8 cellular contexts compared by ENCODE assay signal in the genomic region with DNA sequence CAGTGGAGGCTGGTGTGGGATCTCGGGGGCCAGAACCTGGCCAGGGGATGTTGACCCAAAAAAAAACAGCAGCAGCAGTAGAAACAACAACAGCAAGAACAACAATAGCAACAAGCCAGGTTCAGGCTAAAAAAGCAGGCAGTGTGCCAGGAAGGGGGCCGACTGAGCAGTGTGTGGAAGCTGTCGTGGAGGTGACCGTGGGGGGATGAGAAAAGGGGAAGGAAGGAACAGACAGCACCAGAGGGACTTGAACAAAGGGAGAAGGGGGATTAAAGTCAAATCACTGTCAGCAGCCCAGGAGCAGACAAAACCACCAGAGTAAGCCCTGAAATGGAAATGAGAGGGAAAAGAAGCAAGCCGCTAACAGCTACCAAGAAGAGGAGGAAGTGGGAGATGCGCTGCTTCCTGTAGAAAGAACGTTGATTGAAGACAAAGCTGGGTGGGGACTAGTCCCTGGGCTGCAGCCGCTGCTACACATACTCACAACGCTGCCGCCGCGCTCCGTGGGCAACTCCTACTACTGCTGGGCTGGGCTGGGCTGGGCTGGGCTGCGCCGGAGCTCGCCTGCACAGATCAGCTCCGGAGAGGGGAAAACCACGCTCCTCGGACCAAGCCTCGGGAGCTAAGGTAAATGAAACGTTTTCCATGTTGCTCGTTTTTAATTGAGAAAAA. TPM values are rescaled to one million over a fixed set of nuclear protein-coding genes. Genes with fewer than 3 reads are reported as not detected.
DNase-seq lines count a peak whose midpoint lies in the region; ATAC-seq and TF ChIP-seq lines count a peak whose summit lies in the region.

A gene (plus strand): TSS at position 449 of the 672 bp plus-strand sequence. CDS start 90,067 bp downstream, outside the sequence.

- peaks cover 44% of the 10 kb centered on the region for H3K4me1 Mint-ChIP-seq in activated CD8-positive, alpha-beta T cell treated with anti-CD3 and anti-CD28 coated beads for 36 hours (ENCODE audit: low read depth)

- peak; percentile 85 for DNase-seq in AG20443 (ENCODE audit: low spot score)
- peak; percentile 50 for DNase-seq in GM19240 (ENCODE audit: insufficient read length, low spot score)
- DNase-seq in NCI-H82 treated with DMSO at 0.1 percent for 48 hours (lab: John Stamatoyannopoulos, UW; ENCODE audit: unreplicated experiment) = peak; percentile 50
- peak; percentile 91 for DNase-seq in activated CD8-positive, alpha-beta T cell treated with anti-CD3 and anti-CD28 coated beads for 36 hours
- DNase-seq in effector CD4-positive, alpha-beta T cell = peak; percentile 76
- peak; percentile 63 to 72 for DNase-seq in lung microvascular endothelial cell (ENCODE audit: low read depth in 2 of 2)
- DNase-seq in stimulated activated CD4-positive, alpha-beta T cell treated with anti-CD3 and anti-CD28 coated beads, TNF-alpha, amount 100 ng/mL, for 4 hours (ENCODE audit: low read depth in 3 of 3) = peak; percentile 42 to 60 (median 50)

- peaks cover 37% of the 10 kb centered on the region for H3K36me3 Mint-ChIP-seq in activated CD8-positive, alpha-beta T cell treated with anti-CD3 and anti-CD28 coated beads for 36 hours (ENCODE audit: low read depth)

- intact Hi-C loops in activated CD8-positive, alpha-beta T cell treated with anti-CD3 and anti-CD28 coated beads for 36 hours (cut with micrococcal nuclease) = loop anchor here (2.0 kb wide), 1 partner anchor 13 kb away; no protein-coding TSS in a partner anchor

- peak; percentile 79 for ATAC-seq in HG03439 (IDR thresholded peaks at IDR 0.05; ENCODE audit: unreplicated experiment)
- peak; percentile 95 for ATAC-seq in activated CD8-positive, alpha-beta T cell treated with anti-CD3 and anti-CD28 coated beads for 36 hours

- POLR2A ChIA-PET in activated CD8-positive, alpha-beta T cell treated with anti-CD3 and anti-CD28 coated beads for 36 hours (lab: Charles Lee) = interaction anchor here (0.8 to 3.8 kb wide), 8 partner anchors 10 to 117 kb away, joined by 3 to 32 read pairs (median 6); no protein-coding TSS in a partner anchor

- peak within 1 kb of the TSS; percentile 98 for H3K4me3 Mint-ChIP-seq in activated CD8-positive, alpha-beta T cell treated with anti-CD3 and anti-CD28 coated beads for 36 hours

- peak within 1 kb of the TSS; percentile 90 for H3K27ac Mint-ChIP-seq in activated CD8-positive, alpha-beta T cell treated with anti-CD3 and anti-CD28 coated beads for 36 hours

- TF ChIP-seq CTCF in activated CD8-positive, alpha-beta T cell treated with anti-CD3 and anti-CD28 coated beads for 36 hours (IDR thresholded peaks at IDR 0.05) = no peak

- H3K27me3 Mint-ChIP-seq in activated CD8-positive, alpha-beta T cell treated with anti-CD3 and anti-CD28 coated beads for 36 hours = no peaks in the 10 kb centered on the region

- H3K9me3 Mint-ChIP-seq in activated CD8-positive, alpha-beta T cell treated with anti-CD3 and anti-CD28 coated beads for 36 hours = peaks cover 9% of the 10 kb centered on the region

- CTCF ChIA-PET in activated CD8-positive, alpha-beta T cell treated with anti-CD3 and anti-CD28 coated beads for 36 hours (lab: Charles Lee) = interaction anchor here (1.1 to 3.0 kb wide), 11 partner anchors 8 to 119 kb away, joined by 3 to 29 read pairs (median 4); no protein-coding TSS in a partner anchor

RNA-seq across cellular contexts. Expression of the gene that starts here (rescaled TPM):
- 100 to 1,000 TPM; 174 to 184 TPM for total RNA-seq in activated CD8-positive, alpha-beta T cell treated with anti-CD3 and anti-CD28 coated beads for 36 hours
- 5.8 and 10.0 TPM in 2 replicates for total RNA-seq in lung microvascular endothelial cell

Comparison
In these comparisons a context has a peak if more than half of its experiments do, and no peak if none do; other contexts are left out.
1. Peak in every context shown above with its lines: DNase-seq and ATAC-seq.
2. RNA of the gene that starts here (total RNA-seq): 174 to 184 TPM in activated CD8-positive, alpha-beta T cell treated with anti-CD3 and anti-CD28 coated beads for 36 hours; 5.8 to 10.0 TPM in lung microvascular endothelial cell; every median in the first group is over 10 times any median in the second.